23 cellular contexts compared by ENCODE assay signal in genomic region chrX:39981946-39982345, GRCh38.
"Had no signal": no experiment of that assay in that cellular context is flagged by ENCODE, and none has a peak within 500 bp of the region (broad histone marks: within the 10 kb centered on the region; RNA-seq: fewer than 3 reads in every experiment).

No MANE protein-coding gene starts in this region.

- H3K79me2 ChIP-seq: parathyroid adenoma had no signal

- H3K27me3 ChIP-seq: right atrium auricular region, right lobe of liver, transverse colon, upper lobe of left lung, vagina had no signal

- H3K36me3 ChIP-seq: heart left ventricle, left ventricle myocardium inferior, right atrium auricular region, right lobe of liver, transverse colon, upper lobe of left lung, vagina had no signal

- H3K27ac ChIP-seq: heart left ventricle, left ventricle myocardium inferior, parathyroid adenoma, psoas muscle, right atrium auricular region, right lobe of liver, skin epidermis, transverse colon, upper lobe of left lung, vagina had no signal

- H3K9ac ChIP-seq: parathyroid adenoma had no signal

- H3K9me3 ChIP-seq: heart left ventricle, left ventricle myocardium inferior, mucosa of descending colon, psoas muscle, right atrium auricular region, right lobe of liver, transverse colon, upper lobe of left lung, vagina had no signal

- H3K4me3 ChIP-seq: heart left ventricle, left ventricle myocardium inferior, lung, mucosa of descending colon, psoas muscle, right atrium auricular region, right lobe of liver, skin epidermis, transverse colon, upper lobe of left lung, vagina had no signal

- H3K4me1 ChIP-seq: parathyroid adenoma, right lobe of liver, vagina had no signal

- H2AFZ ChIP-seq: parathyroid adenoma had no signal

- DNase-seq: heart left ventricle; hypothalamus; immature natural killer cell; left ventricle myocardium inferior; midbrain; mucosa of descending colon; naive thymus-derived CD8-positive, alpha-beta T cell; nucleus accumbens; psoas muscle; right lobe of liver; stimulated activated CD4-positive, alpha-beta T cell treated with anti-CD3 and anti-CD28 coated beads, Interleukin-12 subunit alpha, Interleukin-12 subunit beta, amount 100 ng/mL, for 4 hours; stimulated activated CD4-positive, alpha-beta T cell treated with anti-CD3 and anti-CD28 coated beads, Interleukin-15, amount 100 ng/mL, for 24 hours; stimulated activated CD4-positive, alpha-beta T cell treated with anti-CD3 and anti-CD28 coated beads, Interleukin-2, amount 100 ng/mL, for 24 hours; stimulated activated CD4-positive, alpha-beta T cell treated with anti-CD3 and anti-CD28 coated beads, Interleukin-4, amount 100 ng/mL, for 1 hour; stimulated activated naive B cell treated with anti-CD40 and anti-IgM and Interleukin-4, amounts not matched to agents 10 μg/mL and 1 μg/mL and 100 μg/mL, for 72 hours; substantia nigra; transverse colon; upper lobe of left lung had no signal
